Comparison of ENCODE assay signal across 1 cellular context in genomic region chr2:168424112-168424951, GRCh38.
TF ChIP-seq lines count a peak whose summit lies in the region.

No MANE protein-coding gene starts in this region.

TF ChIP-seq in K562, 482 proteins besides CTCF, POLR2A, EP300 and RAD21 (continued from another document):
- no peak for TF ChIP-seq ZHX1 (conservative IDR thresholded peaks at IDR 0.05; ENCODE audit: low read length)
- no peak for TF ChIP-seq TBL1XR1 (IDR thresholded peaks at IDR 0.05; ENCODE audit: low read length in 2 of 2)
- no peak for TF ChIP-seq STAT5A (IDR thresholded peaks at IDR 0.05; ENCODE audit: borderline replicate concordance, low read length)
- TF ChIP-seq, protein P1, sequence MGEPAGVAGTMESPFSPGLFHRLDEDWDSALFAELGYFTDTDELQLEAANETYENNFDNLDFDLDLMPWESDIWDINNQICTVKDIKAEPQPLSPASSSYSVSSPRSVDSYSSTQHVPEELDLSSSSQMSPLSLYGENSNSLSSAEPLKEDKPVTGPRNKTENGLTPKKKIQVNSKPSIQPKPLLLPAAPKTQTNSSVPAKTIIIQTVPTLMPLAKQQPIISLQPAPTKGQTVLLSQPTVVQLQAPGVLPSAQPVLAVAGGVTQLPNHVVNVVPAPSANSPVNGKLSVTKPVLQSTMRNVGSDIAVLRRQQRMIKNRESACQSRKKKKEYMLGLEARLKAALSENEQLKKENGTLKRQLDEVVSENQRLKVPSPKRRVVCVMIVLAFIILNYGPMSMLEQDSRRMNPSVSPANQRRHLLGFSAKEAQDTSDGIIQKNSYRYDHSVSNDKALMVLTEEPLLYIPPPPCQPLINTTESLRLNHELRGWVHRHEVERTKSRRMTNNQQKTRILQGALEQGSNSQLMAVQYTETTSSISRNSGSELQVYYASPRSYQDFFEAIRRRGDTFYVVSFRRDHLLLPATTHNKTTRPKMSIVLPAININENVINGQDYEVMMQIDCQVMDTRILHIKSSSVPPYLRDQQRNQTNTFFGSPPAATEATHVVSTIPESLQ (CRISPR knock-in tag; IDR thresholded peaks at IDR 0.05) = no peak
- TF ChIP-seq KLF10 (CRISPR knock-in tag; IDR thresholded peaks at IDR 0.05) = no peak
- no peak for TF ChIP-seq NCOA6 (IDR thresholded peaks at IDR 0.05)
- no peak for TF ChIP-seq ATF7 (IDR thresholded peaks at IDR 0.05)
- TF ChIP-seq, protein P2, sequence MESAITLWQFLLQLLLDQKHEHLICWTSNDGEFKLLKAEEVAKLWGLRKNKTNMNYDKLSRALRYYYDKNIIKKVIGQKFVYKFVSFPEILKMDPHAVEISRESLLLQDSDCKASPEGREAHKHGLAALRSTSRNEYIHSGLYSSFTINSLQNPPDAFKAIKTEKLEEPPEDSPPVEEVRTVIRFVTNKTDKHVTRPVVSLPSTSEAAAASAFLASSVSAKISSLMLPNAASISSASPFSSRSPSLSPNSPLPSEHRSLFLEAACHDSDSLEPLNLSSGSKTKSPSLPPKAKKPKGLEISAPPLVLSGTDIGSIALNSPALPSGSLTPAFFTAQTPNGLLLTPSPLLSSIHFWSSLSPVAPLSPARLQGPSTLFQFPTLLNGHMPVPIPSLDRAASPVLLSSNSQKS (CRISPR knock-in tag; IDR thresholded peaks at IDR 0.05) = no peak
- TF ChIP-seq ARNT (IDR thresholded peaks at IDR 0.05) = no peak
- TF ChIP-seq, protein P3, sequence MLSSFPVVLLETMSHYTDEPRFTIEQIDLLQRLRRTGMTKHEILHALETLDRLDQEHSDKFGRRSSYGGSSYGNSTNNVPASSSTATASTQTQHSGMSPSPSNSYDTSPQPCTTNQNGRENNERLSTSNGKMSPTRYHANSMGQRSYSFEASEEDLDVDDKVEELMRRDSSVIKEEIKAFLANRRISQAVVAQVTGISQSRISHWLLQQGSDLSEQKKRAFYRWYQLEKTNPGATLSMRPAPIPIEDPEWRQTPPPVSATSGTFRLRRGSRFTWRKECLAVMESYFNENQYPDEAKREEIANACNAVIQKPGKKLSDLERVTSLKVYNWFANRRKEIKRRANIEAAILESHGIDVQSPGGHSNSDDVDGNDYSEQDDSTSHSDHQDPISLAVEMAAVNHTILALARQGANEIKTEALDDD (IDR thresholded peaks at IDR 0.05) = no peak
- no peak for TF ChIP-seq ZBTB17 (CRISPR knock-in tag; IDR thresholded peaks at IDR 0.05)
- TF ChIP-seq HDAC1 (IDR thresholded peaks at IDR 0.05) = no peak
- TF ChIP-seq CEBPG (CRISPR knock-in tag; IDR thresholded peaks at IDR 0.05) = no peak
- TF ChIP-seq CEBPG (tag; conservative IDR thresholded peaks at IDR 0.05 in 1 of 2, IDR thresholded peaks at IDR 0.05 in 1 of 2) = peak in 1 of 2 experiments; percentile 71; a peak in 2 of 4 replicates
- TF ChIP-seq RBBP5 (IDR thresholded peaks at IDR 0.05; ENCODE audit: borderline replicate concordance, insufficient read depth, low read length, poor library complexity, severe bottlenecking) = no peak
- TF ChIP-seq POLR2AphosphoS5 (IDR thresholded peaks at IDR 0.05; ENCODE audit: control insufficient read depth, insufficient read depth, low read depth, low read length) = no peak
- no peak for TF ChIP-seq ZNF124 (CRISPR knock-in tag; IDR thresholded peaks at IDR 0.05)
- TF ChIP-seq, protein P4, sequence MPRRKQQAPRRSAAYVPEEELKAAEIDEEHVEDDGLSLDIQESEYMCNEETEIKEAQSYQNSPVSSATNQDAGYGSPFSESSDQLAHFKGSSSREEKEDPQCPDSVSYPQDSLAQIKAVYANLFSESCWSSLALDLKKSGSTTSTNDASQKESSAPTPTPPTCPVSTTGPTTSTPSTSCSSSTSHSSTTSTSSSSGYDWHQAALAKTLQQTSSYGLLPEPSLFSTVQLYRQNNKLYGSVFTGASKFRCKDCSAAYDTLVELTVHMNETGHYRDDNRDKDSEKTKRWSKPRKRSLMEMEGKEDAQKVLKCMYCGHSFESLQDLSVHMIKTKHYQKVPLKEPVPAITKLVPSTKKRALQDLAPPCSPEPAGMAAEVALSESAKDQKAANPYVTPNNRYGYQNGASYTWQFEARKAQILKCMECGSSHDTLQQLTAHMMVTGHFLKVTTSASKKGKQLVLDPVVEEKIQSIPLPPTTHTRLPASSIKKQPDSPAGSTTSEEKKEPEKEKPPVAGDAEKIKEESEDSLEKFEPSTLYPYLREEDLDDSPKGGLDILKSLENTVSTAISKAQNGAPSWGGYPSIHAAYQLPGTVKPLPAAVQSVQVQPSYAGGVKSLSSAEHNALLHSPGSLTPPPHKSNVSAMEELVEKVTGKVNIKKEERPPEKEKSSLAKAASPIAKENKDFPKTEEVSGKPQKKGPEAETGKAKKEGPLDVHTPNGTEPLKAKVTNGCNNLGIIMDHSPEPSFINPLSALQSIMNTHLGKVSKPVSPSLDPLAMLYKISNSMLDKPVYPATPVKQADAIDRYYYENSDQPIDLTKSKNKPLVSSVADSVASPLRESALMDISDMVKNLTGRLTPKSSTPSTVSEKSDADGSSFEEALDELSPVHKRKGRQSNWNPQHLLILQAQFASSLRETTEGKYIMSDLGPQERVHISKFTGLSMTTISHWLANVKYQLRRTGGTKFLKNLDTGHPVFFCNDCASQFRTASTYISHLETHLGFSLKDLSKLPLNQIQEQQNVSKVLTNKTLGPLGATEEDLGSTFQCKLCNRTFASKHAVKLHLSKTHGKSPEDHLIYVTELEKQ (CRISPR knock-in tag; IDR thresholded peaks at IDR 0.05) = no peak
- no peak for TF ChIP-seq NR2C2 (CRISPR knock-in tag; IDR thresholded peaks at IDR 0.05)
- TF ChIP-seq NR2C2 (tag; IDR thresholded peaks at IDR 0.05) = no peak
